In genomic region chr6:53669592-53669991, GRCh38 we compare ENCODE assay signal across 1 cellular context.
TF ChIP-seq lines count a peak whose summit lies in the region.

No MANE protein-coding gene starts in this region.

TF ChIP-seq in HepG2, 621 proteins besides CTCF, POLR2A, EP300 and RAD21 (continued from another document):
- TF ChIP-seq TRIM22 (IDR thresholded peaks at IDR 0.05) (0 out of 2 replicates have a peak, but pooled peaks have one; percentile 54), U2AF1 (optimal IDR thresholded peaks at IDR 0.05; ENCODE audit: low read depth, low read length) (no peak), PLSCR1 (CRISPR knock-in tag; IDR thresholded peaks at IDR 0.05; ENCODE audit: borderline replicate concordance) (no peak), KLF16 (CRISPR knock-in tag; IDR thresholded peaks at IDR 0.05) (no peak), ARID4A (CRISPR knock-in tag; IDR thresholded peaks at IDR 0.05; ENCODE audit: borderline replicate concordance) (no peak), ZNF777 (CRISPR knock-in tag; IDR thresholded peaks at IDR 0.05) (no peak), ZNF282 (IDR thresholded peaks at IDR 0.05; ENCODE audit: partially characterized antibody) (peak; percentile 85), ATF7 (IDR thresholded peaks at IDR 0.05) (0 out of 2 replicates have a peak, but pooled peaks have one; percentile 15), ATF7 (CRISPR knock-in tag; IDR thresholded peaks at IDR 0.05) (no peak), MNT (IDR thresholded peaks at IDR 0.05) (peak; percentile 15; the same call in 1 of the 2 replicates), TGIF2 (CRISPR knock-in tag; IDR thresholded peaks at IDR 0.05) (no peak), NCOA2 (CRISPR knock-in tag; IDR thresholded peaks at IDR 0.05) (no peak)
